ENCODE assay signal across 20 cellular contexts in the genomic region with DNA sequence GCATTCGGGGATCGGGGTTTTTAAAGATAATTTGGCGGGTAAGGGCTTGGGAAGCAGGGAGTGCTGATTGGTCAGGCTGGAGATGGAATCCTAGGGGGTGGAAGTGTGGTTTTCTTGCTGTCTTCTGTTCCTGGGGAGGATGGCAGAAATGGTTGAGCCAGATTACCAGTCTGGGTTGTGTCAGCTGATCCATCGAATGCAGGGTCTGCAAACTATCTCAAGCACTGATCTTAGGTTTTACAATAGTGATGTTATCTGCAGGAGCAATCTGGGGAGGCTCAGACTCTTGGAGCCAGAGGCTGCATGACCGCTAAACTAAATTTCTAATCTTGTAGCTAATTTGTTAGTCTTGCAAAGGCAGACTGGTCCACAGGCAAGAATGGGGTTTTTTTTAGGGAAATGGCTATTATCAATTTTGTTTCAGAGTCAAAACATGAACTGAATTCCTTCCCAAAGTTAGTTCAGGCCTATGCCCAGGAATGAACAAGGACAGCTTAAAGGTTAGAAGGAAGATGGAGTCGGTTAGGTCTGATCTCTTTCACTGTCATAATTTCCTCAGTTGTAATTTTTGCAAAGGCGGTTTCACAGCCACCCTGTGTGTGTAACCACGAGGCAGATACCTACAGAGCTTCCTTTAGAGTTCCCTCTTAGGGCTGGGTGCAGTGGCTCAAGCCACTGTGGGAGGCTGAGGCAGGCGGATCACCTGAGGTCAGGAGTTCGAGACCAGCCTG. TPM values are rescaled to one million over a fixed set of nuclear protein-coding genes. Genes with fewer than 3 reads are reported as not detected.
DNase-seq lines count a peak whose midpoint lies in the region; ATAC-seq, FAIRE-seq and TF ChIP-seq lines count a peak whose summit lies in the region.
"Had no signal": no experiment of that assay in that cellular context is flagged by ENCODE, and none has a peak within 500 bp of the region (broad histone marks: within the 10 kb centered on the region; RNA-seq: fewer than 3 reads in every experiment).

No MANE protein-coding gene starts in this region.

- H3K79me2 ChIP-seq in Loucy (ENCODE audit: insufficient read depth, low read length): no peaks in the 10 kb centered on the region
- H3K79me2 ChIP-seq in GM12878 (ENCODE audit: control insufficient read depth, insufficient read depth, low read length): no peaks in the 10 kb centered on the region
- H3K79me2 ChIP-seq in osteoblast (ENCODE audit: insufficient read depth, low read length): no peaks in the 10 kb centered on the region

- POLR2A ChIA-PET in GM12878 (lab: Charles Lee): interaction anchor here (0.7 to 3.1 kb wide), 7 partner anchors 8 to 236 kb away, joined by 3 to 17 read pairs (median 3); partner anchors contain the start of genes C11orf98 and CSKMT

- no peak for TF ChIP-seq EP300 in GM12878 (IDR thresholded peaks at IDR 0.05; ENCODE audit: borderline replicate concordance in 1 of 2, control insufficient read depth in 1 of 2, low read depth in 2 of 2, low read length in 2 of 2)

- H3K4me3 ChIP-seq in Loucy (ENCODE audit: low read length, poor library complexity, severe bottlenecking) (no peak overlapping the region), GM12878 (no peak overlapping the region), osteoblast (ENCODE audit: insufficient read depth, low read length) (no peak overlapping the region), MG63 (no peak overlapping the region)
- H3K4me3 ChIP-seq: HAP-1 had no signal

- no peak for TF ChIP-seq RAD21 in GM12878 (IDR thresholded peaks at IDR 0.05; ENCODE audit: insufficient read depth, low read depth, low read length)

- H3K36me3 ChIP-seq in Loucy (ENCODE audit: insufficient read depth, low read length) (no peaks in the 10 kb centered on the region), GM12878 (ENCODE audit: control insufficient read depth in 2 of 2, insufficient read depth in 2 of 2, low read length in 1 of 2) (no peaks in the 10 kb centered on the region), osteoblast (ENCODE audit: insufficient read depth, low read length) (no peaks in the 10 kb centered on the region), MG63 (no peaks in the 10 kb centered on the region)
- H3K36me3 ChIP-seq: HAP-1, neutrophil had no signal

- H3K4me1 ChIP-seq in Loucy (ENCODE audit: insufficient read depth, low read length, poor library complexity, severe bottlenecking) (peaks cover 26% of the 10 kb centered on the region), GM12878 (ENCODE audit: control insufficient read depth, insufficient read depth, low read length) (peaks cover 7% of the 10 kb centered on the region), osteoblast (ENCODE audit: insufficient read depth, low read length) (peaks cover 54% of the 10 kb centered on the region)
- H3K4me1 ChIP-seq: HAP-1 had no signal

- no peak for ATAC-seq in GM12878
- ATAC-seq: CD8-positive, alpha-beta T cell; foreskin keratinocyte; HepG2; stimulated activated effector memory CD8-positive, alpha-beta T cell treated with anti-CD3 and anti-CD28 coated beads, Interleukin-12 subunit alpha, Interleukin-12 subunit beta, amount 100 ng/mL, for 72 hours had no signal

- H3K27ac ChIP-seq in GM12878 (ENCODE audit: control insufficient read depth, insufficient read depth): no peak overlapping the region
- peak overlapping the region; percentile 76 for H3K27ac ChIP-seq in osteoblast (ENCODE audit: low read depth, low read length)
- H3K27ac ChIP-seq: foreskin keratinocyte, neutrophil had no signal

- no peaks in the 10 kb centered on the region for H3K9me2 ChIP-seq in Loucy (replicated peaks; ENCODE audit: low read depth, low read length)

- BruUV-seq in GM12878 (replicated peaks; lab: Mats Ljungman, UMichigan): no TSS peak

- no peak overlapping the region for H3K4me2 ChIP-seq in Loucy (ENCODE audit: low read depth, low read length, poor library complexity, severe bottlenecking)
- no peak overlapping the region for H3K4me2 ChIP-seq in GM12878 (ENCODE audit: control insufficient read depth, insufficient read depth)
- H3K4me2 ChIP-seq in osteoblast (ENCODE audit: insufficient read depth, low read length): no peak overlapping the region

- no peak overlapping the region for H3K9ac ChIP-seq in Loucy (ENCODE audit: low read depth, low read length, poor library complexity, severe bottlenecking)
- no peak overlapping the region for H3K9ac ChIP-seq in GM12878 (ENCODE audit: control insufficient read depth, insufficient read depth, low read length)

- FAIRE-seq in GM12878 (lab: Jason Lieb, UNC) (no peak), urothelium cell line (lab: Jason Lieb, UNC) (no peak)
- FAIRE-seq: GM12891, HepG2 had no signal

- DNase-seq in ELF-1 (ENCODE audit: low read depth, low spot score): peak; percentile 69
- no peak for DNase-seq in GM12878 (ENCODE audit: low read depth, low spot score)
- no peak for DNase-seq in osteoblast (ENCODE audit: insufficient read length, low spot score, missing footprints)
- DNase-seq in urothelium cell line (ENCODE audit: low spot score): no peak
- DNase-seq in MG63: no peak
- DNase-seq in kidney tubule cell (ENCODE audit: low spot score): no peak
- DNase-seq: CD8-positive, alpha-beta T cell; central memory CD4-positive, alpha-beta T cell; EL; foreskin keratinocyte; NCI-H1436; NCI-H446 had no signal

- H3K27me3 ChIP-seq in Loucy (ENCODE audit: insufficient read depth, low read length, poor library complexity, severe bottlenecking) (no peaks in the 10 kb centered on the region), GM12878 (replicated peaks in 1 of 2; ENCODE audit: control insufficient read depth in 2 of 2, insufficient read depth in 2 of 2, low read length in 1 of 2) (no peaks in the 10 kb centered on the region; a peak in 1 of 4 replicates), osteoblast (ENCODE audit: insufficient read depth, low read length) (no peaks in the 10 kb centered on the region), MG63 (no peaks in the 10 kb centered on the region)

- TF ChIP-seq CTCF in Loucy (conservative IDR thresholded peaks at IDR 0.05; ENCODE audit: low read length) (no peak), GM12878 (IDR thresholded peaks at IDR 0.05 in 2 of 3, conservative IDR thresholded peaks at IDR 0.05 in 1 of 3; ENCODE audit: control insufficient read depth in 2 of 3, extremely low read depth in 1 of 3, insufficient read depth in 1 of 3, low read depth in 3 of 3, low read length in 3 of 3) (no peak), osteoblast (IDR thresholded peaks at IDR 0.05; ENCODE audit: extremely low read depth, low read depth, low read length) (no peak)

- in situ Hi-C loops in GM12878 (cut with MboI): loop anchor here (10.0 kb wide), 3 partner anchors 126 to 436 kb away; no protein-coding TSS in a partner anchor

- CTCF ChIA-PET in GM12878 (lab: Yijun Ruan, JAX): interaction anchor here (0.7 to 12.5 kb wide), 11 partner anchors 8 to 265 kb away, joined by 3 to 280 read pairs (median 4); partner anchors contain the start of gene TUT1

- H4K20me1 ChIP-seq in Loucy (ENCODE audit: insufficient read depth, low read length, poor library complexity, severe bottlenecking): no peaks in the 10 kb centered on the region
- no peaks in the 10 kb centered on the region for H4K20me1 ChIP-seq in GM12878 (ENCODE audit: control insufficient read depth, insufficient read depth)
- no peaks in the 10 kb centered on the region for H4K20me1 ChIP-seq in osteoblast (ENCODE audit: insufficient read depth, low read length)

- 82% methylated on average over 10 of the region's 10 CpGs for WGBS in GM12878 (ENCODE audit: insufficient coverage, insufficient replicate concordance, low lambda C conversion rate, missing lambda C conversion rate)

- TF ChIP-seq POLR2A in GM12878 (IDR thresholded peaks at IDR 0.05; ENCODE audit: low read depth, low read length): no peak

- H3K9me3 ChIP-seq in Loucy (ENCODE audit: insufficient read depth, low read depth, low read length): no peaks in the 10 kb centered on the region
- H3K9me3 ChIP-seq in GM12878 (replicated peaks; ENCODE audit: control insufficient read depth, insufficient read depth, low read length): no peaks in the 10 kb centered on the region
- no peaks in the 10 kb centered on the region for H3K9me3 ChIP-seq in osteoblast (ENCODE audit: low read depth, low read length)
- H3K9me3 ChIP-seq in MG63: no peaks in the 10 kb centered on the region
- H3K9me3 ChIP-seq: HAP-1, neutrophil had no signal

- intact Hi-C loops in GM12878 (cut with micrococcal nuclease; ENCODE audit: unreplicated experiment): loop anchor here (10.0 kb wide), 1 partner anchor 436 kb away; no protein-coding TSS in a partner anchor

- RAD21 ChIA-PET in GM12878 (lab: Charles Lee; ENCODE audit: unreplicated experiment): interaction anchor here (1.5 to 5.5 kb wide), 3 partner anchors 16 to 129 kb away, joined by 7 to 41 read pairs (median 20); no protein-coding TSS in a partner anchor

- SMC1A ChIA-PET in GM12878 (lab: Charles Lee; ENCODE audit: uncharacterized antibody, unreplicated experiment): interaction anchor here (0.8 to 7.4 kb wide), 11 partner anchors 13 to 193 kb away, joined by 3 to 116 read pairs (median 4); partner anchors contain the start of genes B3GAT3 and TUT1

- H2AFZ ChIP-seq in Loucy (ENCODE audit: low read length) (peak overlapping the region; percentile 52), GM12878 (ENCODE audit: control insufficient read depth, low read depth, low read length) (no peak overlapping the region), osteoblast (ENCODE audit: low read length) (no peak overlapping the region)

- no peaks in the 10 kb centered on the region for H3F3A ChIP-seq in Loucy (ENCODE audit: low read depth)

TF ChIP-seq in GM12878, 131 proteins besides CTCF, POLR2A, EP300 and RAD21 (continues in another document):
- TF ChIP-seq CEBPB (IDR thresholded peaks at IDR 0.05; ENCODE audit: borderline replicate concordance in 1 of 2, low read depth in 2 of 2, low read length in 2 of 2): no peak

RNA-seq across cellular contexts. Expression of gene SCGB1A1, which starts 10.2 kb away (rescaled TPM):
- not detected in 2 replicates for total RNA-seq in GM12878 (2013; cell fraction: nucleolus; rRNA removed)
- total RNA-seq in GM12878 (2014; rRNA removed): not detected in 2 replicates
- total RNA-seq in GM12878 (2014; rRNA removed; fragmentation: Illumina TruSeq; extraction: Trizol): not detected in 2 replicates
- 0.72 TPM in 1 of 2 replicates, not detected in the other for total RNA-seq in GM12878 (2021)
- not detected for polyA plus RNA-seq in GM12878 (2011; ENCODE audit: low read depth)
- polyA plus RNA-seq in GM12878 (2011; rRNA removed): not detected in 2 replicates
- polyA plus RNA-seq in GM12878 (2011; cell fraction: cytosol; rRNA removed): not detected in 2 replicates
- polyA plus RNA-seq in GM12878 (2011; cell fraction: nucleus; rRNA removed): not detected in 2 replicates
- polyA plus RNA-seq in GM12878 (2012): not detected in 2 replicates
- not detected in 2 replicates for polyA plus RNA-seq in GM12878 (2014; fragmentation: Illumina TruSeq; extraction: Trizol)
- polyA plus RNA-seq in GM12878 (2014; fragmentation: Nextera tagmentation; extraction: Ambion mirVana): not detected
- polyA plus RNA-seq in GM12878 (2014; rRNA removed): not detected in 2 replicates
- not detected for polyA plus RNA-seq in GM12878 (2016; fragmentation: Nextera tagmentation; extraction: Ambion mirVana)
- not detected in 2 replicates for polyA minus RNA-seq in GM12878 (2011; rRNA and poly(A)+ RNA removed)
- not detected in 2 replicates for polyA minus RNA-seq in GM12878 (2011; cell fraction: cytosol; rRNA and poly(A)+ RNA removed)
- polyA minus RNA-seq in GM12878 (2011; cell fraction: nucleus; rRNA and poly(A)+ RNA removed): not detected in 2 replicates
- not detected in 2 replicates for total RNA-seq in osteoblast
- total RNA-seq in MG63 (2014; rRNA removed; shearing (Covaris generic); ENCODE audit: low replicate concordance): not detected in 2 replicates
- total RNA-seq: CD8-positive, alpha-beta T cell; foreskin keratinocyte; HepG2; lung microvascular endothelial cell; SK-MEL-5 had no signal
- polyA plus RNA-seq: foreskin keratinocyte, HepG2 had no signal
